In genomic region chr4:4488405-4489404, GRCh38 we compare ENCODE assay signal across 1 cellular context.
A peak's percentile ranks its signal among the peaks of the same experiment; 100 is the strongest.
TF ChIP-seq lines count a peak whose summit lies in the region.

No MANE protein-coding gene starts in this region.

TF ChIP-seq in K562, 482 proteins besides CTCF, POLR2A, EP300 and RAD21 (continued from another document):
- TF ChIP-seq HES1 (IDR thresholded peaks at IDR 0.05; ENCODE audit: low read depth) (no peak), ZNF140 (CRISPR knock-in tag; IDR thresholded peaks at IDR 0.05) (no peak), FOXK2 (conservative IDR thresholded peaks at IDR 0.05 in 1 of 2, IDR thresholded peaks at IDR 0.05 in 1 of 2; ENCODE audit: low read depth in 2 of 2) (peak; percentile 83 to 84), ZNF280B (CRISPR knock-in tag; IDR thresholded peaks at IDR 0.05) (no peak), RBM25 (IDR thresholded peaks at IDR 0.05; ENCODE audit: low read depth, low read length, severe bottlenecking) (no peak), TAF15 (IDR thresholded peaks at IDR 0.05; ENCODE audit: low read depth, low read length) (no peak)
